Comparison of ENCODE assay signal across 20 cellular contexts in genomic region chr9:111271481-111272080, GRCh38. TPM values are rescaled to one million over a fixed set of nuclear protein-coding genes. Genes with fewer than 3 reads are reported as not detected.
"Had no signal": no experiment of that assay in that cellular context is flagged by ENCODE, and none has a peak within 500 bp of the region (broad histone marks: within the 10 kb centered on the region; RNA-seq: fewer than 3 reads in every experiment).

No MANE protein-coding gene starts in this region.

- H3K9me3 Mint-ChIP-seq: stimulated activated memory B cell treated with anti-CD40 and anti-IgM and Interleukin-4, amounts not matched to agents 10 μg/mL and 1 μg/mL and 100 μg/mL, for 72 hours had no signal

- DNase-seq: activated CD4-positive, alpha-beta T cell treated with anti-CD3 and anti-CD28 coated beads for 4 hours; activated naive CD4-positive, alpha-beta T cell treated with anti-CD3 and anti-CD28 coated beads, Interleukin-2, amount 10 ng/mL, durations not matched to agents 7 days and 5 days; activated T-cell treated with anti-CD3 and anti-CD28 coated beads for 4 hours; adrenal gland; kidney; left ventricle myocardium inferior; spleen; stimulated activated CD4-positive, alpha-beta T cell treated with anti-CD3 and anti-CD28 coated beads, Interleukin-1b, Interleukin-23, amount 100 ng/mL, for 48 hours; T-helper 1 cell; tibial artery; uterus; WERI-Rb-1 had no signal

- H3K27me3 Mint-ChIP-seq: activated naive CD4-positive, alpha-beta T cell treated with anti-CD3 and anti-CD28 coated beads, Interleukin-2, amount 10 ng/mL, durations not matched to agents 7 days and 5 days; brain had no signal

- H3K27ac Mint-ChIP-seq: activated naive CD4-positive, alpha-beta T cell treated with anti-CD3 and anti-CD28 coated beads, Interleukin-2, amount 10 ng/mL, durations not matched to agents 7 days and 5 days; activated T-helper 2 cell treated with anti-CD3 and anti-CD28 coated beads, Interferon-gamma antibody, Interleukin-2, Interleukin-4, amounts not matched to agents 10 μg/mL and 5 μg/mL and 100 μg/mL, durations not matched to agents 14 hours and 24 hours and 36 hours; brain; memory B cell; stimulated activated memory B cell treated with anti-CD40 and anti-IgM and Interleukin-4, amounts not matched to agents 10 μg/mL and 1 μg/mL and 100 μg/mL, for 72 hours had no signal

- H3K36me3 Mint-ChIP-seq: activated naive CD4-positive, alpha-beta T cell treated with anti-CD3 and anti-CD28 coated beads, Interleukin-2, amount 10 ng/mL, durations not matched to agents 7 days and 5 days; brain; memory B cell; stimulated activated memory B cell treated with anti-CD40 and anti-IgM and Interleukin-4, amounts not matched to agents 10 μg/mL and 1 μg/mL and 100 μg/mL, for 72 hours had no signal

- H3K4me3 Mint-ChIP-seq: activated naive CD4-positive, alpha-beta T cell treated with anti-CD3 and anti-CD28 coated beads, Interleukin-2, amount 10 ng/mL, durations not matched to agents 7 days and 5 days; brain; memory B cell; stimulated activated memory B cell treated with anti-CD40 and anti-IgM and Interleukin-4, amounts not matched to agents 10 μg/mL and 1 μg/mL and 100 μg/mL, for 72 hours had no signal

- ATAC-seq: gastroesophageal sphincter; stimulated activated memory B cell treated with anti-CD40 and anti-IgM and Interleukin-4, amounts not matched to agents 10 μg/mL and 1 μg/mL and 100 μg/mL, for 72 hours had no signal

- H3K4me1 Mint-ChIP-seq: activated naive CD4-positive, alpha-beta T cell treated with anti-CD3 and anti-CD28 coated beads, Interleukin-2, amount 10 ng/mL, durations not matched to agents 7 days and 5 days had no signal

RNA-seq across cellular contexts. Expression of gene OR2K2, which starts 58.4 kb away (rescaled TPM):
- total RNA-seq: activated CD8-positive, alpha-beta memory T cell treated with anti-CD3 and anti-CD28 coated beads for 36 hours; activated T-helper 2 cell treated with anti-CD3 and anti-CD28 coated beads, Interferon-gamma antibody, Interleukin-2, Interleukin-4, amounts not matched to agents 10 μg/mL and 5 μg/mL and 100 μg/mL, durations not matched to agents 14 hours and 24 hours and 36 hours; adrenal gland; dermis microvascular lymphatic vessel endothelial cell; gastroesophageal sphincter; kidney; left ventricle myocardium inferior; right atrium auricular region; spleen; uterus had no signal
